In genomic region chr17:49971848-49972485, GRCh38 we compare ENCODE assay signal across 11 cellular contexts. TPM values are rescaled to one million over a fixed set of nuclear protein-coding genes. Genes with fewer than 3 reads are reported as not detected.
A peak's percentile ranks its signal among the peaks of the same experiment; 100 is the strongest.
DNase-seq lines count a peak whose midpoint lies in the region; ATAC-seq and TF ChIP-seq lines count a peak whose summit lies in the region.
"Had no signal": no experiment of that assay in that cellular context is flagged by ENCODE, and none has a peak within 500 bp of the region (broad histone marks: within the 10 kb centered on the region; RNA-seq: fewer than 3 reads in every experiment).

No MANE protein-coding gene starts in this region.

- no peak overlapping the region for H3K4me2 ChIP-seq in BLaER1

- peaks cover 26% of the 10 kb centered on the region for H3K4me1 Mint-ChIP-seq in central memory CD8-positive, alpha-beta T cell
- H3K4me1 Mint-ChIP-seq in nephron progenitor cell, result peaks cover 60% of the 10 kb centered on the region

- H3K4me3 ChIP-seq in BLaER1 (0 out of 2 replicates have a peak overlapping the region, but pooled peaks have one; percentile 11), HAP-1 (peak overlapping the region; percentile 12), prostate gland (no peak overlapping the region)

- DNase-seq in HAP-1 (ENCODE audit: low spot score in 2 of 2) (peak in 1 of 2 experiments; percentile 71), nephron progenitor cell (peak; percentile 68), NCI-H748 (lab: John Stamatoyannopoulos, UW; ENCODE audit: unreplicated experiment) (no peak), prostate gland (ENCODE audit: low spot score) (no peak), SIG-M5 treated with dmso at 0.1 percent for 504 hours (lab: John Stamatoyannopoulos, UW; ENCODE audit: unreplicated experiment) (no peak)
- no peak for DNase-seq in central memory CD8-positive, alpha-beta T cell (ENCODE audit: low spot score in 2 of 2)
- DNase-seq: NCI-H2171 had no signal

- H3K27me3 ChIP-seq in BLaER1 (peaks cover 93% of the 10 kb centered on the region), HAP-1 (ENCODE audit: low read depth) (peaks cover 7% of the 10 kb centered on the region), prostate gland (replicated peaks; ENCODE audit: insufficient read depth) (peaks cover 38% of the 10 kb centered on the region)

- H3K9me3 ChIP-seq in BLaER1 (peaks cover 4% of the 10 kb centered on the region), HAP-1 (no peaks in the 10 kb centered on the region), prostate gland (no peaks in the 10 kb centered on the region)

- ATAC-seq in central memory CD8-positive, alpha-beta T cell (replicated peaks; ENCODE audit: extremely low read depth, poor library complexity, severe bottlenecking), result no peak
- ATAC-seq in GM18511 (IDR thresholded peaks at IDR 0.05; ENCODE audit: unreplicated experiment), result no peak

- intact Hi-C loops in prostate gland (cut with DNase I), result no loop called here

- in situ Hi-C loops in HAP-1 (cut with MboI; ENCODE audit: low sequenced_read_pairs), result no loop called here

- TF ChIP-seq CTCF in nephron progenitor cell (IDR thresholded peaks at IDR 0.05) (no peak), prostate gland (IDR thresholded peaks at IDR 0.05) (no peak)

- peaks cover 15% of the 10 kb centered on the region for H3K4me1 ChIP-seq in BLaER1
- peaks cover 19% of the 10 kb centered on the region for H3K4me1 ChIP-seq in HAP-1
- H3K4me1 ChIP-seq in prostate gland (replicated peaks), result peaks cover 8% of the 10 kb centered on the region

- TF ChIP-seq POLR2A in prostate gland (IDR thresholded peaks at IDR 0.05), result no peak

- H3K9ac ChIP-seq in BLaER1, result no peak overlapping the region

- peaks cover 5% of the 10 kb centered on the region for H3K36me3 Mint-ChIP-seq in central memory CD8-positive, alpha-beta T cell (ENCODE audit: insufficient read depth)
- no peaks in the 10 kb centered on the region for H3K36me3 Mint-ChIP-seq in nephron progenitor cell (ENCODE audit: low read depth)

- no peak overlapping the region for H3K27ac Mint-ChIP-seq in central memory CD8-positive, alpha-beta T cell (ENCODE audit: low read depth)
- H3K27ac Mint-ChIP-seq in nephron progenitor cell, result no peak overlapping the region

- H3K9me3 Mint-ChIP-seq in central memory CD8-positive, alpha-beta T cell, result no peaks in the 10 kb centered on the region
- no peaks in the 10 kb centered on the region for H3K9me3 Mint-ChIP-seq in nephron progenitor cell

- peaks cover 52% of the 10 kb centered on the region for H4K20me1 ChIP-seq in BLaER1

- H3K36me3 ChIP-seq in BLaER1 (no peaks in the 10 kb centered on the region), HAP-1 (replicated peaks) (no peaks in the 10 kb centered on the region), prostate gland (no peaks in the 10 kb centered on the region)

- 0% methylated on average over 26 of the region's 55 CpGs for WGBS in prostate gland

- peaks cover 91% of the 10 kb centered on the region for H3K27me3 Mint-ChIP-seq in central memory CD8-positive, alpha-beta T cell
- H3K27me3 Mint-ChIP-seq in nephron progenitor cell (ENCODE audit: low read depth, poor library complexity), result peaks cover 99% of the 10 kb centered on the region

- H3K4me3 Mint-ChIP-seq in central memory CD8-positive, alpha-beta T cell, result peak overlapping the region; percentile 40
- H3K4me3 Mint-ChIP-seq in nephron progenitor cell, result peak overlapping the region; percentile 59

- H3K27ac ChIP-seq in BLaER1 (no peak overlapping the region), prostate gland (no peak overlapping the region)
- H3K27ac ChIP-seq: epithelial cell of prostate had no signal

RNA-seq across cellular contexts. Expression of gene DLX4, which starts 3.0 kb away (rescaled TPM):
- not detected for total RNA-seq in prostate gland

RNA-seq across cellular contexts. Expression of gene DLX3, which starts 23.1 kb away (rescaled TPM):
- under 1 TPM; 0.36 to 0.68 TPM for total RNA-seq in prostate gland
- total RNA-seq: renal cortical epithelial cell had no signal

Comparison
In these comparisons a context has a peak if more than half of its experiments do, and no peak if none do; other contexts are left out.
1. H3K4me3 ChIP-seq: peak in BLaER1 (single experiment) and HAP-1 (single experiment); none in prostate gland (0 of 2).